In the genomic region with DNA sequence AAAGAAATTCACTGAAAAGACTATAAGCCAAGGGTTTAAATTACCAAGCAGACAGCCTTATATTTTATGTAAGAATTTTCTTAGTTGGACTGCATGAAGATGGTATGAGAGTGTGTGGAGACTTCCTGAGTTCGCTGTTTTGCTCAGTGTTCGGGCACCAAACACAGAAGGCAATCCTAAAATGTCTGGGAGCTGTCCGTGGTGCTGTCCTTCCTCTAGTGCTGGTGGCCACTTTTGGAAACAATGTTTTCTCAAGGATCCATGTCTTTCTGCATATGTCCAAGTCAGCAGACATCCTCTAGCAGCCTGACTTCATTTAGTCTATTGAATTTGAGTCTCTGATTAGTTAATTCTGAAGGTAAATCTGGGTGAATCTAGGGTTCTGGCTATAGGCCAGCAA, we compare ENCODE assay signal across 1 cellular context.
TF ChIP-seq lines count a peak whose summit lies in the region.

No MANE protein-coding gene starts in this region.

TF ChIP-seq in HepG2, 621 proteins besides CTCF, POLR2A, EP300 and RAD21 (continued from another document and continues in another):
- TF ChIP-seq ZNF318 (CRISPR knock-in tag; IDR thresholded peaks at IDR 0.05), result no peak
- no peak for TF ChIP-seq ZMYM2 (CRISPR knock-in tag; IDR thresholded peaks at IDR 0.05)
- TF ChIP-seq HDAC2 (CRISPR knock-in tag; IDR thresholded peaks at IDR 0.05), result peak; percentile 63; the same call in 1 of the 2 replicates
- TF ChIP-seq ZNF644 (CRISPR knock-in tag; IDR thresholded peaks at IDR 0.05; ENCODE audit: low read depth), result peak; percentile 68; the same call in 1 of the 2 replicates
- TF ChIP-seq THAP11 (CRISPR knock-in tag; IDR thresholded peaks at IDR 0.05), result 0 out of 2 replicates have a peak, but pooled peaks have one; percentile 34
- no peak for TF ChIP-seq RFXANK (CRISPR knock-in tag; IDR thresholded peaks at IDR 0.05)
- TF ChIP-seq RARA (CRISPR knock-in tag; IDR thresholded peaks at IDR 0.05), result peak; percentile 36; the same call in 1 of the 2 replicates
- no peak for TF ChIP-seq TBP (CRISPR knock-in tag; IDR thresholded peaks at IDR 0.05)
- no peak for TF ChIP-seq SUZ12 (IDR thresholded peaks at IDR 0.05; ENCODE audit: low read depth, low read length)
- no peak for TF ChIP-seq ZBTB26 (CRISPR knock-in tag; IDR thresholded peaks at IDR 0.05; ENCODE audit: borderline replicate concordance)
- TF ChIP-seq IKZF5 (CRISPR knock-in tag; IDR thresholded peaks at IDR 0.05), result 0 out of 2 replicates have a peak, but pooled peaks have one; percentile 38
- TF ChIP-seq ELF4 (CRISPR knock-in tag; IDR thresholded peaks at IDR 0.05; ENCODE audit: borderline replicate concordance), result peak; percentile 50; the same call in 1 of the 2 replicates
- no peak for TF ChIP-seq SMAD9 (CRISPR knock-in tag; IDR thresholded peaks at IDR 0.05)
- TF ChIP-seq ZSCAN12 (CRISPR knock-in tag; IDR thresholded peaks at IDR 0.05), result no peak
- TF ChIP-seq SNAPC2 (CRISPR knock-in tag; IDR thresholded peaks at IDR 0.05), result no peak
- TF ChIP-seq TEAD3 (CRISPR knock-in tag; optimal IDR thresholded peaks at IDR 0.05; ENCODE audit: borderline replicate concordance), result peak; percentile 16
- TF ChIP-seq KLF9 (CRISPR knock-in tag; IDR thresholded peaks at IDR 0.05; ENCODE audit: low read depth), result no peak
- TF ChIP-seq ATF2 (CRISPR knock-in tag; IDR thresholded peaks at IDR 0.05), result peak; percentile 42; the same call in 1 of the 2 replicates
- TF ChIP-seq TRIM22 (IDR thresholded peaks at IDR 0.05), result no peak
- peak; percentile 63; the same call in 1 of the 2 replicates for TF ChIP-seq BORCS8-MEF2B (CRISPR knock-in tag; IDR thresholded peaks at IDR 0.05)
- 0 out of 2 replicates have a peak, but pooled peaks have one; percentile 41 for TF ChIP-seq KMT2B (CRISPR knock-in tag; IDR thresholded peaks at IDR 0.05)
- no peak for TF ChIP-seq SOX13 (IDR thresholded peaks at IDR 0.05)
- 0 out of 4 replicates have a peak, but pooled peaks of 1 of the 2 experiments have one; percentile 15 for TF ChIP-seq SOX13 (CRISPR knock-in tag; conservative IDR thresholded peaks at IDR 0.05 in 1 of 2, IDR thresholded peaks at IDR 0.05 in 1 of 2)
- TF ChIP-seq, protein P1, sequence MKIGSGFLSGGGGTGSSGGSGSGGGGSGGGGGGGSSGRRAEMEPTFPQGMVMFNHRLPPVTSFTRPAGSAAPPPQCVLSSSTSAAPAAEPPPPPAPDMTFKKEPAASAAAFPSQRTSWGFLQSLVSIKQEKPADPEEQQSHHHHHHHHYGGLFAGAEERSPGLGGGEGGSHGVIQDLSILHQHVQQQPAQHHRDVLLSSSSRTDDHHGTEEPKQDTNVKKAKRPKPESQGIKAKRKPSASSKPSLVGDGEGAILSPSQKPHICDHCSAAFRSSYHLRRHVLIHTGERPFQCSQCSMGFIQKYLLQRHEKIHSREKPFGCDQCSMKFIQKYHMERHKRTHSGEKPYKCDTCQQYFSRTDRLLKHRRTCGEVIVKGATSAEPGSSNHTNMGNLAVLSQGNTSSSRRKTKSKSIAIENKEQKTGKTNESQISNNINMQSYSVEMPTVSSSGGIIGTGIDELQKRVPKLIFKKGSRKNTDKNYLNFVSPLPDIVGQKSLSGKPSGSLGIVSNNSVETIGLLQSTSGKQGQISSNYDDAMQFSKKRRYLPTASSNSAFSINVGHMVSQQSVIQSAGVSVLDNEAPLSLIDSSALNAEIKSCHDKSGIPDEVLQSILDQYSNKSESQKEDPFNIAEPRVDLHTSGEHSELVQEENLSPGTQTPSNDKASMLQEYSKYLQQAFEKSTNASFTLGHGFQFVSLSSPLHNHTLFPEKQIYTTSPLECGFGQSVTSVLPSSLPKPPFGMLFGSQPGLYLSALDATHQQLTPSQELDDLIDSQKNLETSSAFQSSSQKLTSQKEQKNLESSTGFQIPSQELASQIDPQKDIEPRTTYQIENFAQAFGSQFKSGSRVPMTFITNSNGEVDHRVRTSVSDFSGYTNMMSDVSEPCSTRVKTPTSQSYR (CRISPR knock-in tag; IDR thresholded peaks at IDR 0.05; ENCODE audit: borderline replicate concordance), result peak; percentile 61; the same call in 1 of the 2 replicates
- TF ChIP-seq ZNF331 (CRISPR knock-in tag; IDR thresholded peaks at IDR 0.05), result peak; percentile 77
- TF ChIP-seq GTF2F1 (IDR thresholded peaks at IDR 0.05; ENCODE audit: low read length), result no peak
- TF ChIP-seq, protein P2, sequence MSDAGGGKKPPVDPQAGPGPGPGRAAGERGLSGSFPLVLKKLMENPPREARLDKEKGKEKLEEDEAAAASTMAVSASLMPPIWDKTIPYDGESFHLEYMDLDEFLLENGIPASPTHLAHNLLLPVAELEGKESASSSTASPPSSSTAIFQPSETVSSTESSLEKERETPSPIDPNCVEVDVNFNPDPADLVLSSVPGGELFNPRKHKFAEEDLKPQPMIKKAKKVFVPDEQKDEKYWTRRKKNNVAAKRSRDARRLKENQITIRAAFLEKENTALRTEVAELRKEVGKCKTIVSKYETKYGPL (CRISPR knock-in tag; IDR thresholded peaks at IDR 0.05), result peak; percentile 68; the same call in 1 of the 2 replicates
- TF ChIP-seq BCL6 (CRISPR knock-in tag; IDR thresholded peaks at IDR 0.05), result 0 out of 2 replicates have a peak, but pooled peaks have one; percentile 17
- TF ChIP-seq ZNF431 (CRISPR knock-in tag; IDR thresholded peaks at IDR 0.05; ENCODE audit: borderline replicate concordance, low read depth), result 0 out of 2 replicates have a peak, but pooled peaks have one; percentile 51
- TF ChIP-seq ZMAT3 (CRISPR knock-in tag; conservative IDR thresholded peaks at IDR 0.05), result 0 out of 2 replicates have a peak, but pooled peaks have one; percentile 29
- peak; percentile 83 for TF ChIP-seq ZNF12 (CRISPR knock-in tag; IDR thresholded peaks at IDR 0.05)
- peak; percentile 69; the same call in 1 of the 2 replicates for TF ChIP-seq BRCA1 (CRISPR knock-in tag; IDR thresholded peaks at IDR 0.05)
- TF ChIP-seq ZNF326 (CRISPR knock-in tag; IDR thresholded peaks at IDR 0.05; ENCODE audit: borderline replicate concordance), result 0 out of 2 replicates have a peak, but pooled peaks have one; percentile 27
- 0 out of 2 replicates have a peak, but pooled peaks have one; percentile 71 for TF ChIP-seq KDM4B (CRISPR knock-in tag; IDR thresholded peaks at IDR 0.05)
- TF ChIP-seq, protein P3, sequence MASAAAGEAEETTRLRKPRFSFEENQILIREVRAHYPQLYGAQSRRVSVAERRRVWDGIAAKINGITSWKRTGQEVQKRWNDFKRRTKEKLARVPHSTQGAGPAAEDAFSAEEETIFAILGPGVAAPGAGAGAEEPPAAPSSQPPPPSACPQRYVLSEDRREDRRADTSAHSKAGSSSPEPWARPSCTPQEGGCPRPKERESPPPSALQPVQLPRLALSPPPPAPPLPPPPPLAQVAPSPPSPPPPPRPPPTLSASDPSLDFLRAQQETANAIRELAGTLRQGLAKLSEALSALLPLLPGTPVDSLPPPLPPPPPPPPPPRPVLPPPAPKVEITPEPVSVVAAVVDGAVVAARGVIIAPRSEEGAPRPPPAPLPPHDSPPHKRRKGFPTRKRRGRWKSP (CRISPR knock-in tag; IDR thresholded peaks at IDR 0.05), result peak; percentile 31; the same call in 1 of the 2 replicates
- TF ChIP-seq ZNF501 (CRISPR knock-in tag; IDR thresholded peaks at IDR 0.05), result no peak
- peak; percentile 95 for TF ChIP-seq ZSCAN9 (CRISPR knock-in tag; IDR thresholded peaks at IDR 0.05; ENCODE audit: borderline replicate concordance)
- no peak for TF ChIP-seq DR1 (CRISPR knock-in tag; IDR thresholded peaks at IDR 0.05)
- no peak for TF ChIP-seq ZMYM3 (CRISPR knock-in tag; IDR thresholded peaks at IDR 0.05)
- TF ChIP-seq FOXK1 (CRISPR knock-in tag; IDR thresholded peaks at IDR 0.05; ENCODE audit: borderline replicate concordance, low read depth), result peak; percentile 45; the same call in 1 of the 2 replicates
